Comparison of ENCODE assay signal across 8 cellular contexts in the genomic region with DNA sequence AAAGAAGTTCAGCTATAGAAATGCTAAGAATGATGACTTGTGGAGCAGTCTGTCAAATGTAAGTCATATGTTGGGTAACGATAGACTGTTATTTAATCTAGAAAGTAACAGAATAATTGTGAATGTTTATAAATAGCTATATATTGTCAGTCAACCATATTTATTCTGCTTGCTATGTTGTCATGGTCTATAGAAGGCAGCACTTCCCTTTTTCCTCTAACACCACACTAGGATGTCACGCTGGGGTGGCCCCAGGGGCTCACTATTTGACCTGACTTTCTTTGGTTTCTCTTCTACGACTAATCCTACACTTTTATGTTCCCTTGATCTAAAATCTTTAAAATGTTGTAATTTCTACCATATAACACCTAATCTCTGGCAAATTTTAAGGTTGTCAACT. TPM values are rescaled to one million over a fixed set of nuclear protein-coding genes. Genes with fewer than 3 reads are reported as not detected.
DNase-seq lines count a peak whose midpoint lies in the region; ATAC-seq, FAIRE-seq and TF ChIP-seq lines count a peak whose summit lies in the region.

No MANE protein-coding gene starts in this region.

- in situ Hi-C loops in GM12878 (cut with MboI): no loop called here

- 14% methylated on average over 3 of the region's 3 CpGs for WGBS in GM12878 (ENCODE audit: insufficient coverage, insufficient replicate concordance, low lambda C conversion rate, missing lambda C conversion rate)

- peak; percentile 89 for ATAC-seq in GM21390 (IDR thresholded peaks at IDR 0.05; ENCODE audit: unreplicated experiment)
- peak; percentile 90 for ATAC-seq in HG03558 (IDR thresholded peaks at IDR 0.05; ENCODE audit: extremely low read depth, unreplicated experiment)
- ATAC-seq in GM12878: peak; percentile 98

- H3K9ac ChIP-seq in GM12878 (ENCODE audit: control insufficient read depth, insufficient read depth, low read length): no peak overlapping the region

- no peaks in the 10 kb centered on the region for H4K20me1 ChIP-seq in GM12878 (ENCODE audit: control insufficient read depth, insufficient read depth)

- peak in 1 of 3 experiments; percentile 33; a peak in 2 of 6 replicates for TF ChIP-seq CTCF in GM12878 (IDR thresholded peaks at IDR 0.05 in 2 of 3, conservative IDR thresholded peaks at IDR 0.05 in 1 of 3; ENCODE audit: control insufficient read depth in 2 of 3, extremely low read depth in 1 of 3, insufficient read depth in 1 of 3, low read depth in 3 of 3, low read length in 3 of 3)

- RAD21 ChIA-PET in GM12878 (lab: Charles Lee; ENCODE audit: unreplicated experiment): interaction anchor here (0.6 to 6.8 kb wide), 32 partner anchors 8 to 264 kb away, joined by 3 to 134 read pairs (median 6); a partner anchor contains a TSS

- peak; percentile 56 to 64; a peak in 2 of 4 replicates for TF ChIP-seq EP300 in GM12878 (IDR thresholded peaks at IDR 0.05; ENCODE audit: borderline replicate concordance in 1 of 2, control insufficient read depth in 1 of 2, low read depth in 2 of 2, low read length in 2 of 2)

- BruUV-seq in GM12878 (replicated peaks; lab: Mats Ljungman, UMichigan): no TSS peak

- peak; percentile 31; the same call in 1 of the 2 replicates for TF ChIP-seq RAD21 in GM12878 (IDR thresholded peaks at IDR 0.05; ENCODE audit: insufficient read depth, low read depth, low read length)

- SMC1A ChIA-PET in GM12878 (lab: Charles Lee; ENCODE audit: uncharacterized antibody, unreplicated experiment): interaction anchor here (0.7 to 8.5 kb wide), 39 partner anchors 8 to 264 kb away, joined by 3 to 140 read pairs (median 6); a partner anchor contains a TSS

- H3K9me3 ChIP-seq in GM12878 (replicated peaks; ENCODE audit: control insufficient read depth, insufficient read depth, low read length): no peaks in the 10 kb centered on the region

- peak; percentile 81 for FAIRE-seq in GM12892 (lab: Jason Lieb, UNC)
- FAIRE-seq in GM12878 (lab: Jason Lieb, UNC): peak; percentile 69

- H3K4me1 ChIP-seq in GM12878 (ENCODE audit: control insufficient read depth, insufficient read depth, low read length): peaks cover 10% of the 10 kb centered on the region; the same call in 1 of the 2 replicates

- TF ChIP-seq POLR2A in GM12892 (IDR thresholded peaks at IDR 0.05; ENCODE audit: low read depth, low read length) (no peak), GM12878 (IDR thresholded peaks at IDR 0.05; ENCODE audit: low read depth, low read length) (no peak)

- intact Hi-C loops in GM12878 (cut with micrococcal nuclease; ENCODE audit: unreplicated experiment): loop anchor here (1.0 to 2.0 kb wide), 3 partner anchors 11 to 38 kb away; no protein-coding TSS in a partner anchor

- peak overlapping the region; percentile 48 for H3K4me2 ChIP-seq in GM12878 (ENCODE audit: control insufficient read depth, insufficient read depth)

- H3K27me3 ChIP-seq in GM12878 (replicated peaks in 1 of 2; ENCODE audit: control insufficient read depth in 2 of 2, insufficient read depth in 2 of 2, low read length in 1 of 2): no peaks in the 10 kb centered on the region

- H3K4me3 ChIP-seq in GM12878: 0 out of 2 replicates have a peak overlapping the region, but pooled peaks have one; percentile 15

- H3K79me2 ChIP-seq in GM12878 (ENCODE audit: control insufficient read depth, insufficient read depth, low read length): no peaks in the 10 kb centered on the region

- DNase-seq in GM12892 (ENCODE audit: insufficient read length): no peak
- DNase-seq in GM12878 (ENCODE audit: low read depth, low spot score): no peak
- DNase-seq in C1 segment of cervical spinal cord (lab: John Stamatoyannopoulos, UW): no peak
- DNase-seq in NCI-H748 treated with DMSO at 0.1 percent for 48 hours (lab: John Stamatoyannopoulos, UW): no peak
- no peak for DNase-seq in NCI-H1048 (lab: John Stamatoyannopoulos, UW)
- DNase-seq in cortex of kidney (lab: John Stamatoyannopoulos, UW): no peak

- POLR2A ChIA-PET in GM12878 (lab: Charles Lee): interaction anchor here (0.6 to 2.4 kb wide), 12 partner anchors 14 to 72 kb away, joined by 3 to 31 read pairs (median 6); a partner anchor contains a TSS

- peak overlapping the region; percentile 68 for H3K27ac ChIP-seq in GM12878 (ENCODE audit: control insufficient read depth, insufficient read depth)

- CTCF ChIA-PET in GM12878 (lab: Yijun Ruan, JAX): interaction anchor here (0.8 to 10.7 kb wide), 23 partner anchors 8 to 147 kb away, joined by 3 to 167 read pairs (median 5); a partner anchor contains a TSS

- H3K36me3 ChIP-seq in GM12878 (ENCODE audit: control insufficient read depth in 2 of 2, insufficient read depth in 2 of 2, low read length in 1 of 2): peaks cover 6 to 27% of the 10 kb centered on the region in 2 experiments

- no peak overlapping the region; the same call in 1 of the 2 replicates for H2AFZ ChIP-seq in GM12878 (ENCODE audit: control insufficient read depth, low read depth, low read length)

TF ChIP-seq in GM12878, 131 proteins besides CTCF, POLR2A, EP300 and RAD21 (continues in another document):
- TF ChIP-seq YY1 (IDR thresholded peaks at IDR 0.05; ENCODE audit: low read depth, low read length): 0 out of 2 replicates have a peak, but pooled peaks have one; percentile 39
- peak; percentile 69 for TF ChIP-seq CREM (IDR thresholded peaks at IDR 0.05; ENCODE audit: low read depth)
- peak; percentile 71; the same call in 1 of the 2 replicates for TF ChIP-seq CBX5 (IDR thresholded peaks at IDR 0.05; ENCODE audit: low read depth)
- no peak for TF ChIP-seq ESRRA (IDR thresholded peaks at IDR 0.05; ENCODE audit: low read length)
- TF ChIP-seq, protein P1, sequence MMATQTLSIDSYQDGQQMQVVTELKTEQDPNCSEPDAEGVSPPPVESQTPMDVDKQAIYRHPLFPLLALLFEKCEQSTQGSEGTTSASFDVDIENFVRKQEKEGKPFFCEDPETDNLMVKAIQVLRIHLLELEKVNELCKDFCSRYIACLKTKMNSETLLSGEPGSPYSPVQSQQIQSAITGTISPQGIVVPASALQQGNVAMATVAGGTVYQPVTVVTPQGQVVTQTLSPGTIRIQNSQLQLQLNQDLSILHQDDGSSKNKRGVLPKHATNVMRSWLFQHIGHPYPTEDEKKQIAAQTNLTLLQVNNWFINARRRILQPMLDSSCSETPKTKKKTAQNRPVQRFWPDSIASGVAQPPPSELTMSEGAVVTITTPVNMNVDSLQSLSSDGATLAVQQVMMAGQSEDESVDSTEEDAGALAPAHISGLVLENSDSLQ (IDR thresholded peaks at IDR 0.05): peak; percentile 50
- TF ChIP-seq MTA2 (IDR thresholded peaks at IDR 0.05; ENCODE audit: low read depth): peak; percentile 62
- TF ChIP-seq NFIC (IDR thresholded peaks at IDR 0.05; ENCODE audit: low read depth, low read length): peak; percentile 91

RNA-seq across cellular contexts. Expression of a gene that starts 20.5 kb away (rescaled TPM):
- polyA plus RNA-seq in GM12892 (2012; ENCODE audit: missing spikeins): 8.2 TPM
- total RNA-seq in GM12878 (2013; cell fraction: nucleolus; rRNA removed): 386 and 388 TPM in 2 replicates
- total RNA-seq in GM12878 (2014; rRNA removed) (12.0 and 16.5 TPM in 2 replicates), GM12878 (2014; rRNA removed; fragmentation: Illumina TruSeq; extraction: Trizol) (17.8 and 19.4 TPM in 2 replicates), GM12878 (2021) (11.2 and 12.3 TPM in 2 replicates)
- polyA plus RNA-seq in GM12878 (2011; ENCODE audit: low read depth): 5.1 TPM
- polyA plus RNA-seq in GM12878 (2011; rRNA removed) (28.7 and 35.5 TPM in 2 replicates), GM12878 (2014; fragmentation: Illumina TruSeq; extraction: Trizol) (11.5 and 16.0 TPM in 2 replicates), GM12878 (2014; fragmentation: Nextera tagmentation; extraction: Ambion mirVana) (1 to 10 TPM; 4.0 to 4.3 TPM), GM12878 (2014; rRNA removed) (7.7 and 12.6 TPM in 2 replicates), GM12878 (2016; fragmentation: Nextera tagmentation; extraction: Ambion mirVana) (1 to 10 TPM; 7.6 to 9.5 TPM)
- polyA plus RNA-seq in GM12878 (2011; cell fraction: cytosol; rRNA removed): 11.2 and 12.6 TPM in 2 replicates
- polyA plus RNA-seq in GM12878 (2011; cell fraction: nucleus; rRNA removed): 38.6 and 38.7 TPM in 2 replicates
- 7.5 and 7.9 TPM in 2 replicates for polyA plus RNA-seq in GM12878 (2012)
- polyA minus RNA-seq in GM12878 (2011; rRNA and poly(A)+ RNA removed): 56.5 and 63.2 TPM in 2 replicates
- 12.3 and 12.4 TPM in 2 replicates for polyA minus RNA-seq in GM12878 (2011; cell fraction: cytosol; rRNA and poly(A)+ RNA removed)
- polyA minus RNA-seq in GM12878 (2011; cell fraction: nucleus; rRNA and poly(A)+ RNA removed): 89.2 and 126 TPM in 2 replicates

RNA-seq across cellular contexts. Expression of a gene that starts 39.1 kb away (rescaled TPM):
- 19.7 TPM for polyA plus RNA-seq in GM12892 (2012; ENCODE audit: missing spikeins)
- 410 and 418 TPM in 2 replicates for total RNA-seq in GM12878 (2013; cell fraction: nucleolus; rRNA removed)
- total RNA-seq in GM12878 (2014; rRNA removed) (38.5 and 56.2 TPM in 2 replicates), GM12878 (2014; rRNA removed; fragmentation: Illumina TruSeq; extraction: Trizol) (54.9 and 62.3 TPM in 2 replicates), GM12878 (2021) (50.8 and 51.1 TPM in 2 replicates)
- polyA plus RNA-seq in GM12878 (2011; ENCODE audit: low read depth): 12.3 TPM
- polyA plus RNA-seq in GM12878 (2011; rRNA removed) (44.7 and 67.7 TPM in 2 replicates), GM12878 (2014; fragmentation: Illumina TruSeq; extraction: Trizol) (26.1 and 34.4 TPM in 2 replicates), GM12878 (2014; fragmentation: Nextera tagmentation; extraction: Ambion mirVana) (1 to 10 TPM; 5.6 to 7.3 TPM), GM12878 (2014; rRNA removed) (17.1 and 21.0 TPM in 2 replicates), GM12878 (2016; fragmentation: Nextera tagmentation; extraction: Ambion mirVana) (10 to 100 TPM; 23.2 to 23.9 TPM)
- 15.1 and 19.2 TPM in 2 replicates for polyA plus RNA-seq in GM12878 (2011; cell fraction: cytosol; rRNA removed)
- 33.3 and 34.8 TPM in 2 replicates for polyA plus RNA-seq in GM12878 (2011; cell fraction: nucleus; rRNA removed)
- polyA plus RNA-seq in GM12878 (2012): 22.3 and 26.0 TPM in 2 replicates
- polyA minus RNA-seq in GM12878 (2011; rRNA and poly(A)+ RNA removed): 135 and 161 TPM in 2 replicates
- 48.5 and 54.1 TPM in 2 replicates for polyA minus RNA-seq in GM12878 (2011; cell fraction: cytosol; rRNA and poly(A)+ RNA removed)
- 74.6 and 109 TPM in 2 replicates for polyA minus RNA-seq in GM12878 (2011; cell fraction: nucleus; rRNA and poly(A)+ RNA removed)
